ENCODE assay signal across 27 cellular contexts in the genomic region with DNA sequence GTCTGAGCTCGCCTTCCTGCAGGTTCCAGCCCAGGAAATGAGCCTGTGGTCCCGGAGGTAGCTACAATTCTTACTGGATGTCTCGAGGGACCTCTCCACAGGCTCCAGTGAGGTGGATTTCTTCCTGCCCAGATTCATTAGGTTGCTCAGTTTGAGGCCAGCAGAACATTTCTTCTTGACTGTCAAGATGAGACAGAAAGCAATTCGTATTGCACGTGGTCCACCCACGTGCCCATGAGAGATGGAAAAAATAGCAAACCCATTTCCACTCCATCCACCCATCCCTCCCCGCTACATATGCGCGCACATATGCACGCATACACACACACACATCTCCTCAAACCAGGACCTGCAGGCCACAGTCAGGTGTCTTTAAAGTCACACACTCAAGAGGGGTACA.
DNase-seq lines count a peak whose midpoint lies in the region; ATAC-seq and TF ChIP-seq lines count a peak whose summit lies in the region.
"Had no signal": no experiment of that assay in that cellular context is flagged by ENCODE, and none has a peak within 500 bp of the region (broad histone marks: within the 10 kb centered on the region; RNA-seq: fewer than 3 reads in every experiment).

No MANE protein-coding gene starts in this region.

- CTCF ChIA-PET in IMR-90 (lab: Yijun Ruan, JAX) = interaction anchor here (1.4 kb wide), 1 partner anchor 15 kb away, joined by 3 read pairs; no protein-coding TSS in a partner anchor
- CTCF ChIA-PET in OCI-LY7 (lab: Charles Lee; ENCODE audit: unreplicated experiment) = no interaction called here

- H3K14ac ChIP-seq in IMR-90 (replicated peaks; ENCODE audit: low read depth, low read length) = no peak overlapping the region

- H3K27ac Mint-ChIP-seq in nephron progenitor cell = no peak overlapping the region
- H3K27ac Mint-ChIP-seq: activated CD4-positive, alpha-beta T cell treated with anti-CD3 and anti-CD28 coated beads, Interleukin-2, amount 10 ng/mL, durations not matched to agents 7 days and 5 days; activated CD8-positive, alpha-beta memory T cell treated with anti-CD3 and anti-CD28 coated beads, Interleukin-2, amount 10 ng/mL, durations not matched to agents 7 days and 5 days; activated T-cell treated with anti-CD3 and anti-CD28 coated beads, Interleukin-2, amount 50 U/mL, for 72 hours; T-helper 2 cell treated with Interferon-gamma antibody and Interleukin-4, amounts not matched to agents 5 μg/mL and 100 μg/mL, for 36 hours had no signal

- no peaks in the 10 kb centered on the region for H3K79me1 ChIP-seq in IMR-90 (ENCODE audit: low read depth in 1 of 2, low read length in 2 of 2)

- no peak overlapping the region for H3K56ac ChIP-seq in IMR-90 (ENCODE audit: extremely low read depth, insufficient read depth, low read length)

- H3K4me2 ChIP-seq in IMR-90 (ENCODE audit: low read depth, low read length) (no peak overlapping the region), OCI-LY7 (ENCODE audit: low read length) (no peak overlapping the region)

- no peak overlapping the region for H4K5ac ChIP-seq in IMR-90 (ENCODE audit: low read depth, low read length)

- no peak overlapping the region for H4K91ac ChIP-seq in IMR-90 (ENCODE audit: insufficient read depth, low read depth, low read length)

- dilution Hi-C loops in IMR-90 (cut with HindIII; ENCODE audit: low sequenced_read_pairs, unreplicated experiment) = no loop called here

- H3K9ac ChIP-seq in IMR-90 (ENCODE audit: low read depth, low read length) = no peak overlapping the region

- H3K4me3 Mint-ChIP-seq in nephron progenitor cell = no peak overlapping the region
- H3K4me3 Mint-ChIP-seq: activated CD4-positive, alpha-beta T cell treated with anti-CD3 and anti-CD28 coated beads, Interleukin-2, amount 10 ng/mL, durations not matched to agents 7 days and 5 days; activated CD8-positive, alpha-beta memory T cell treated with anti-CD3 and anti-CD28 coated beads, Interleukin-2, amount 10 ng/mL, durations not matched to agents 7 days and 5 days; activated T-cell treated with anti-CD3 and anti-CD28 coated beads, Interleukin-2, amount 50 U/mL, for 72 hours had no signal

- no peak overlapping the region for H4K8ac ChIP-seq in IMR-90 (ENCODE audit: low read depth in 2 of 2, low read length in 2 of 2)

- H3K4ac ChIP-seq in IMR-90 (ENCODE audit: low read depth, low read length) = no peak overlapping the region; the same call in 1 of the 2 replicates

- H2AK9ac ChIP-seq in IMR-90 (replicated peaks; ENCODE audit: low read depth, low read length, poor library complexity) = no peak overlapping the region

- H3K9me1 ChIP-seq in IMR-90 (ENCODE audit: insufficient read depth, low read length) = peaks cover 7% of the 10 kb centered on the region

- H3K9me2 ChIP-seq in OCI-LY7 (ENCODE audit: insufficient read depth, low read length) = no peaks in the 10 kb centered on the region

- H2BK120ac ChIP-seq in IMR-90 (ENCODE audit: low read depth, low read length) = no peak overlapping the region

- no peak overlapping the region for H3K18ac ChIP-seq in IMR-90 (ENCODE audit: low read depth, low read length)

- TF ChIP-seq RAD21 in IMR-90 (IDR thresholded peaks at IDR 0.05; ENCODE audit: low read length) = no peak

- intact Hi-C loops in IMR-90 (cut with micrococcal nuclease) = loop anchor here (10.0 kb wide), 1 partner anchor 327 kb away; no protein-coding TSS in a partner anchor
- intact Hi-C loops in posterior vena cava (cut with DNase I) = loop anchor here (10.0 kb wide), 1 partner anchor 127 kb away; no protein-coding TSS in a partner anchor
- intact Hi-C loops in OCI-LY7 (cut with micrococcal nuclease; ENCODE audit: unreplicated experiment) = loop anchor here (10.0 kb wide), 1 partner anchor 817 kb away; no protein-coding TSS in a partner anchor

- in situ Hi-C loops in IMR-90 (cut with MboI; ENCODE audit: low sequenced_read_pairs) = loop anchor here (10.0 kb wide), 2 partner anchors 487 to 817 kb away; no protein-coding TSS in a partner anchor

- 0 out of 2 replicates have a peak overlapping the region, but pooled peaks have one; percentile 49 for H2AK5ac ChIP-seq in IMR-90 (ENCODE audit: low read depth, low read length)

- H3K36me3 ChIP-seq in IMR-90 (ENCODE audit: control insufficient read depth, insufficient read depth, low read length) = no peaks in the 10 kb centered on the region
- no peaks in the 10 kb centered on the region for H3K36me3 ChIP-seq in OCI-LY7 (ENCODE audit: insufficient read depth, low read length)
- H3K36me3 ChIP-seq: cardiac muscle cell, colonic mucosa, WERI-Rb-1 had no signal

- H3K27me3 Mint-ChIP-seq in nephron progenitor cell (ENCODE audit: low read depth, poor library complexity) = peaks cover 6% of the 10 kb centered on the region
- H3K27me3 Mint-ChIP-seq: activated CD8-positive, alpha-beta memory T cell treated with anti-CD3 and anti-CD28 coated beads, Interleukin-2, amount 10 ng/mL, durations not matched to agents 7 days and 5 days had no signal

- BruUV-seq in IMR-90 (replicated peaks; lab: Mats Ljungman, UMichigan) (no TSS peak), OCI-LY7 (replicated peaks; lab: Mats Ljungman, UMichigan) (no TSS peak)

- peak; percentile 12 for DNase-seq in activated CD4-positive, alpha-beta T cell treated with anti-CD3 and anti-CD28 coated beads for 48 hours
- no peak for DNase-seq in activated CD4-positive, alpha-beta T cell treated with anti-CD3 and anti-CD28 coated beads for 1 hour
- DNase-seq in IMR-90 (no peak), coronary artery (ENCODE audit: low spot score) (peak; percentile 63), posterior vena cava (ENCODE audit: low spot score) (peak; percentile 46), OCI-LY7 (ENCODE audit: low spot score) (no peak), nephron progenitor cell (no peak), UCSD-AML1 (lab: John Stamatoyannopoulos, UW; ENCODE audit: unreplicated experiment) (no peak)
- DNase-seq: 8988T; activated CD4-positive, alpha-beta T cell treated with anti-CD3 and anti-CD28 coated beads, Interleukin-2, amount 10 ng/mL, durations not matched to agents 7 days and 5 days; activated CD8-positive, alpha-beta memory T cell treated with anti-CD3 and anti-CD28 coated beads, Interleukin-2, amount 10 ng/mL, durations not matched to agents 7 days and 5 days; activated naive CD4-positive, alpha-beta T cell treated with Interleukin-2 at 50 U/mL for 16 hours; activated T-cell treated with anti-CD3 and anti-CD28 coated beads, Interleukin-2, amount 50 U/mL, for 72 hours; CD4-positive, alpha-beta memory T cell; colonic mucosa; DND-41; effector memory CD4-positive, alpha-beta T cell; GF-D8; NCI-H1048; NCI-H446; SIG-M5; stimulated activated naive CD4-positive, alpha-beta T cell; WERI-Rb-1 had no signal

- peaks cover 29% of the 10 kb centered on the region for H3K4me1 Mint-ChIP-seq in nephron progenitor cell

- H3K4me3 ChIP-seq in IMR-90 (ENCODE audit: insufficient read depth, low read depth, low read length) (no peak overlapping the region), coronary artery (no peak overlapping the region), OCI-LY7 (ENCODE audit: low read depth, low read length, poor library complexity, severe bottlenecking) (no peak overlapping the region)
- H3K4me3 ChIP-seq: cardiac muscle cell, colonic mucosa, suprapubic skin had no signal

- no peak overlapping the region for H2BK20ac ChIP-seq in IMR-90 (ENCODE audit: low read depth, low read length)

- no peak overlapping the region for H3K27ac ChIP-seq in IMR-90 (ENCODE audit: insufficient read depth, low read length)
- no peak overlapping the region for H3K27ac ChIP-seq in coronary artery
- no peak overlapping the region for H3K27ac ChIP-seq in OCI-LY7 (ENCODE audit: low read depth, low read length, poor library complexity, severe bottlenecking)
- H3K27ac ChIP-seq: cardiac muscle cell, colonic mucosa, suprapubic skin, WERI-Rb-1 had no signal

- POLR2A ChIA-PET in IMR-90 (lab: Charles Lee; ENCODE audit: unreplicated experiment) = no interaction called here
- POLR2A ChIA-PET in OCI-LY7 (lab: Charles Lee) = interaction anchor here (0.5 to 1.2 kb wide), 2 partner anchors 9 to 503 kb away, joined by 3 to 5 read pairs; no protein-coding TSS in a partner anchor

- H2BK15ac ChIP-seq in IMR-90 (ENCODE audit: low read depth, low read length) = no peak overlapping the region

- H3K79me2 ChIP-seq in OCI-LY7 (ENCODE audit: insufficient read depth, low read depth, low read length) = no peaks in the 10 kb centered on the region

- peaks cover 13% of the 10 kb centered on the region for H3K4me1 ChIP-seq in IMR-90 (ENCODE audit: control insufficient read depth, insufficient read depth, low read length)
- peaks cover 5% of the 10 kb centered on the region for H3K4me1 ChIP-seq in OCI-LY7 (ENCODE audit: insufficient read depth, low read length, poor library complexity, severe bottlenecking)
- H3K4me1 ChIP-seq: colonic mucosa had no signal

- H4K20me1 ChIP-seq in IMR-90 (ENCODE audit: insufficient read depth, low read length) (peaks cover 4% of the 10 kb centered on the region; the same call in 1 of the 2 replicates), OCI-LY7 (ENCODE audit: insufficient read depth, low read length) (no peaks in the 10 kb centered on the region)

- TF ChIP-seq CTCF in IMR-90 (conservative IDR thresholded peaks at IDR 0.05; ENCODE audit: low read depth, low read length) (no peak), coronary artery (IDR thresholded peaks at IDR 0.05) (no peak), OCI-LY7 (conservative IDR thresholded peaks at IDR 0.05; ENCODE audit: low read length) (no peak), nephron progenitor cell (IDR thresholded peaks at IDR 0.05) (no peak)

- 96% methylated on average over 5 of the region's 10 CpGs; no CpG with 5 or more reads in 1 of the 2 experiments for WGBS in IMR-90 (ENCODE audit: extremely low coverage in 2 of 2, insufficient read length in 1 of 2), 2 experiments

- H3K9me3 Mint-ChIP-seq in nephron progenitor cell = no peaks in the 10 kb centered on the region
- H3K9me3 Mint-ChIP-seq: activated CD4-positive, alpha-beta T cell treated with anti-CD3 and anti-CD28 coated beads, Interleukin-2, amount 10 ng/mL, durations not matched to agents 7 days and 5 days; activated T-cell treated with anti-CD3 and anti-CD28 coated beads, Interleukin-2, amount 50 U/mL, for 72 hours; CD4-positive, alpha-beta memory T cell; T-helper 2 cell treated with Interferon-gamma antibody and Interleukin-4, amounts not matched to agents 5 μg/mL and 100 μg/mL, for 36 hours had no signal

- no peak for TF ChIP-seq POLR2A in IMR-90 (IDR thresholded peaks at IDR 0.05; ENCODE audit: low read depth, low read length)

- H3K36me3 Mint-ChIP-seq in nephron progenitor cell (ENCODE audit: low read depth) = no peaks in the 10 kb centered on the region
- H3K36me3 Mint-ChIP-seq: activated CD8-positive, alpha-beta memory T cell treated with anti-CD3 and anti-CD28 coated beads, Interleukin-2, amount 10 ng/mL, durations not matched to agents 7 days and 5 days had no signal

- H3K23ac ChIP-seq in IMR-90 (ENCODE audit: low read depth, low read length) = no peak overlapping the region

- no peaks in the 10 kb centered on the region for H3K9me3 ChIP-seq in IMR-90 (ENCODE audit: control insufficient read depth, insufficient read depth, low read length)
- no peaks in the 10 kb centered on the region for H3K9me3 ChIP-seq in OCI-LY7 (ENCODE audit: low read length)
- H3K9me3 ChIP-seq: colonic mucosa, suprapubic skin had no signal

- H3K27me3 ChIP-seq in IMR-90 (ENCODE audit: control insufficient read depth, insufficient read depth, low read length) = peaks cover 8% of the 10 kb centered on the region; the same call in 1 of the 2 replicates
- H3K27me3 ChIP-seq: colonic mucosa, suprapubic skin had no signal

- H2AFZ ChIP-seq in IMR-90 (replicated peaks; ENCODE audit: low read length, poor library complexity) (no peak overlapping the region), OCI-LY7 (ENCODE audit: low read length) (no peak overlapping the region)

- H2BK5ac ChIP-seq in IMR-90 (ENCODE audit: low read depth, low read length, poor library complexity, severe bottlenecking) = no peak overlapping the region

- no peak for ATAC-seq in IMR-90 (ENCODE audit: low read depth)
- ATAC-seq: activated CD8-positive, alpha-beta memory T cell treated with anti-CD3 and anti-CD28 coated beads, Interleukin-2, amount 10 ng/mL, durations not matched to agents 7 days and 5 days; activated T-cell treated with anti-CD3 and anti-CD28 coated beads, Interleukin-2, amount 50 U/mL, for 72 hours; left lobe of liver had no signal

Comparison
In these comparisons a context has a peak if more than half of its experiments do, and no peak if none do; other contexts are left out.
1. DNase-seq: peak in activated CD4-positive, alpha-beta T cell treated with anti-CD3 and anti-CD28 coated beads for 48 hours (single experiment), coronary artery (single experiment) and posterior vena cava (single experiment); none in activated CD4-positive, alpha-beta T cell treated with anti-CD3 and anti-CD28 coated beads for 1 hour (single experiment), IMR-90 (single experiment), OCI-LY7 (single experiment), nephron progenitor cell (single experiment) and UCSD-AML1 (single experiment).